15 cellular contexts compared by ENCODE assay signal in the genomic region with DNA sequence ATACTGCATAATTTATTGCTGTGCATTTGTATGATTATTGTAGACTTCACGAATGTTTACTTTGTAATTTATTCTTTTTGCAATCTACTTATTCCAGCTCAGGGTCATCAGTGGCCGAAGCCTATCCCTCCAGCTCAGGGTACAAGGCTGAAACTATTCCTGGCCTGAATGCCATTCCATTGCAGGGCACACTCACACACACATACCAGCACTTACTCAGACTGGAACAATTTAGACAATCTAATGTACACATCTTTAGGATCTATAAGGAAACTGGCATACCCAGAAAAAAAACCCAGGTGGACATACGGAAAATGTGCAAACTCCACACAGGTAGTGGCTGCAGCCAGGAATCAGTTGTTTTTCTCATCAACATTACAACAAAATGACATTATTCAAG.
"Had no signal": no experiment of that assay in that cellular context is flagged by ENCODE, and none has a peak within 500 bp of the region (broad histone marks: within the 10 kb centered on the region; RNA-seq: fewer than 3 reads in every experiment).

No MANE protein-coding gene starts in this region.

- FAIRE-seq: frontal cortex, kidney had no signal

- H3K9me3 ChIP-seq: stomach, thoracic aorta, transverse colon had no signal

- H3K27ac ChIP-seq: coronary artery, stomach, thoracic aorta, transverse colon had no signal

- H3K4me3 ChIP-seq: coronary artery, stomach, thoracic aorta, transverse colon had no signal

- ATAC-seq: natural killer cell; right cardiac atrium; stimulated activated effector memory CD8-positive, alpha-beta T cell treated with anti-CD3 and anti-CD28 coated beads, Interleukin-12 subunit alpha, Interleukin-12 subunit beta, amount 100 ng/mL, for 72 hours had no signal

- H3K36me3 ChIP-seq: stomach, thoracic aorta, transverse colon had no signal

- DNase-seq: central memory CD4-positive, alpha-beta T cell; effector CD4-positive, alpha-beta T cell; kidney; natural killer cell; posterior cingulate gyrus; right cardiac atrium; stimulated activated CD4-positive, alpha-beta T cell treated with anti-CD3 and anti-CD28 coated beads, Interleukin-4, amount 100 ng/mL, for 1 hour; stimulated activated CD8-positive, alpha-beta memory T cell treated with anti-CD3 and anti-CD28 coated beads, Interleukin-4, amount 100 ng/mL, for 48 hours; stomach; substantia nigra; transverse colon had no signal

- H3K27me3 ChIP-seq: stomach, transverse colon had no signal
